Comparison of ENCODE assay signal across 1 cellular context in the genomic region with DNA sequence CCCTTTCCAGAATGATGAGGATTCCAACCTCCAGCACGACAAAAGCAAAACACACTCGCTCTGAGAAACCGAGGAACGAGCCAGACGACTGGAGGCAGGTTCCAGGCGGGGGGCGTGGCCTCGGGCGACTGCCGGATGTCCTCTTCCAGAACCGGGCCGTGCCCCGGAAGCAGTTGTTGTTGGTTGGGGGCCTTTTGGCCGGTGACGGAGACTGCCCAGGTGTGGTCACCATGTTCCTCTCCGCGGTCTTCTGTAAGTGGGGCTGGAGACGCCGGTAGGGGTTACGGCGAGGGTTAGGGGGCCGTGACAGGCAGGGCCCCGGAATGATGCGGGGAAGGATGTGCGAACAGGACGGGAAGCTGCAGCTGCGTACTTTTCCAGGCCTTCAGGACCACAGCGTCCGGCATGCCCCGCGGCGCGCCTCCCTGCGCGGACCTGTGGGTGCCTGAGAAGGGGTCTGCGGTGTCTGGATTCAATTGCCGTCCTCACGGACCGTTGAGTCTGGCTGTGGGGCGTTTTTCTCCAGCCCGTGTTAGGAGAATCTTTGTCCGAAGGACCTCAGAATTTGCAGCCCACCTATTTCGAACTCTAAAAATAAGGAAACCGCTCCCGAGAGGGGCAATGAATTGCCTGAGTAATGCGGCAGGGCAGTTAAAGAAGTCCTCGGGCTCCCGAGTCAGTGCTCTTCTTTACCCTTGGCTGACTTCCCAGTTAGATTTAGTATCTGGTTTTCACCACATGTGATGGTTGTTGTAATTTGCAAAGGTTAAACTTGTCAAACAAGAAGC.
A peak's percentile ranks its signal among the peaks of the same experiment; 100 is the strongest.
TF ChIP-seq lines count a peak whose summit lies in the region.

A gene (plus strand): TSS at position 172 of the 788 bp plus-strand sequence. CDS start 59 bp downstream, at position 231.

TF ChIP-seq in HepG2, 621 proteins besides CTCF, POLR2A, EP300 and RAD21 (continued from another document and continues in another):
- TF ChIP-seq, protein P1, sequence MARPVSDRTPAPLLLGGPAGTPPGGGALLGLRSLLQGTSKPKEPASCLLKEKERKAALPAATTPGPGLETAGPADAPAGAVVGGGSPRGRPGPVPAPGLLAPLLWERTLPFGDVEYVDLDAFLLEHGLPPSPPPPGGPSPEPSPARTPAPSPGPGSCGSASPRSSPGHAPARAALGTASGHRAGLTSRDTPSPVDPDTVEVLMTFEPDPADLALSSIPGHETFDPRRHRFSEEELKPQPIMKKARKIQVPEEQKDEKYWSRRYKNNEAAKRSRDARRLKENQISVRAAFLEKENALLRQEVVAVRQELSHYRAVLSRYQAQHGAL (CRISPR knock-in tag; IDR thresholded peaks at IDR 0.05; ENCODE audit: not compliant biosample characterization), result no peak
- TF ChIP-seq ZBTB3 (CRISPR knock-in tag; IDR thresholded peaks at IDR 0.05; ENCODE audit: borderline replicate concordance, low read depth) (no peak), SALL1 (CRISPR knock-in tag; IDR thresholded peaks at IDR 0.05) (peak; percentile 91), ZNF569 (CRISPR knock-in tag; IDR thresholded peaks at IDR 0.05; ENCODE audit: borderline replicate concordance) (peak; percentile 97; the same call in 1 of the 2 replicates), ZFP62 (CRISPR knock-in tag; IDR thresholded peaks at IDR 0.05) (no peak), IRF2 (CRISPR knock-in tag; IDR thresholded peaks at IDR 0.05) (peak; percentile 86), BORCS8-MEF2B (CRISPR knock-in tag; IDR thresholded peaks at IDR 0.05) (peak; percentile 79), ETV5 (CRISPR knock-in tag; IDR thresholded peaks at IDR 0.05; ENCODE audit: borderline replicate concordance) (peak; percentile 75; the same call in 1 of the 2 replicates), MTF2 (CRISPR knock-in tag; IDR thresholded peaks at IDR 0.05; ENCODE audit: borderline replicate concordance) (peak; percentile 83; the same call in 1 of the 2 replicates), NFE2L1 (CRISPR knock-in tag; IDR thresholded peaks at IDR 0.05; ENCODE audit: borderline replicate concordance) (peak; percentile 72; the same call in 1 of the 2 replicates), NRL (CRISPR knock-in tag; IDR thresholded peaks at IDR 0.05; ENCODE audit: borderline replicate concordance) (peak; percentile 99; the same call in 1 of the 2 replicates), ZNF274 (CRISPR knock-in tag; IDR thresholded peaks at IDR 0.05) (peak; percentile 58; the same call in 1 of the 2 replicates), NFATC3 (CRISPR knock-in tag; IDR thresholded peaks at IDR 0.05) (peak; percentile 24; the same call in 1 of the 2 replicates), FOXA1 (IDR thresholded peaks at IDR 0.05) (no peak), FOXA1 (CRISPR knock-in tag; IDR thresholded peaks at IDR 0.05) (peak; percentile 45), ZNF775 (CRISPR knock-in tag; IDR thresholded peaks at IDR 0.05; ENCODE audit: borderline replicate concordance) (no peak; the same call in 1 of the 2 replicates), IKZF1 (IDR thresholded peaks at IDR 0.05) (no peak), POLR2AphosphoS5 (IDR thresholded peaks at IDR 0.05; ENCODE audit: low read depth, low read length) (no peak; the same call in none of the 2 replicates), PHF20 (CRISPR knock-in tag; IDR thresholded peaks at IDR 0.05) (peak; percentile 94), SNRNP70 (IDR thresholded peaks at IDR 0.05; ENCODE audit: low read depth, low read length) (no peak), AGO2 (optimal IDR thresholded peaks at IDR 0.05; ENCODE audit: low read depth, low read length) (peak; percentile 99), GFI1 (CRISPR knock-in tag; IDR thresholded peaks at IDR 0.05; ENCODE audit: borderline replicate concordance) (peak; percentile 66; the same call in 1 of the 2 replicates), ZNF83 (CRISPR knock-in tag; IDR thresholded peaks at IDR 0.05; ENCODE audit: borderline replicate concordance) (peak; percentile 84; the same call in 1 of the 2 replicates), ZNF333 (CRISPR knock-in tag; IDR thresholded peaks at IDR 0.05; ENCODE audit: borderline replicate concordance) (peak; percentile 71), ZBTB38 (CRISPR knock-in tag; IDR thresholded peaks at IDR 0.05) (peak; percentile 64; the same call in 1 of the 2 replicates), IKZF4 (CRISPR knock-in tag; IDR thresholded peaks at IDR 0.05; ENCODE audit: borderline replicate concordance, low read depth, not compliant biosample characterization) (peak; percentile 91), TCF7 (IDR thresholded peaks at IDR 0.05; ENCODE audit: low read depth) (no peak), KLF9 (CRISPR knock-in tag; IDR thresholded peaks at IDR 0.05; ENCODE audit: low read depth) (peak; percentile 97), NFYC (CRISPR knock-in tag; IDR thresholded peaks at IDR 0.05) (peak; percentile 40; the same call in 1 of the 2 replicates), ZNF124 (CRISPR knock-in tag; IDR thresholded peaks at IDR 0.05) (no peak; the same call in 1 of the 2 replicates), ZNF564 (CRISPR knock-in tag; IDR thresholded peaks at IDR 0.05) (0 out of 2 replicates have a peak, but pooled peaks have one; percentile 65), ZNF337 (CRISPR knock-in tag; IDR thresholded peaks at IDR 0.05; ENCODE audit: borderline replicate concordance, low read depth) (0 out of 2 replicates have a peak, but pooled peaks have one; percentile 70), ZBTB20 (CRISPR knock-in tag; IDR thresholded peaks at IDR 0.05; ENCODE audit: borderline replicate concordance, low read depth) (0 out of 2 replicates have a peak, but pooled peaks have one; percentile 49), REPIN1 (CRISPR knock-in tag; IDR thresholded peaks at IDR 0.05; ENCODE audit: borderline replicate concordance, low read depth) (peak; percentile 89), KDM6A (CRISPR knock-in tag; IDR thresholded peaks at IDR 0.05; ENCODE audit: low read depth) (peak; percentile 40; the same call in 1 of the 2 replicates), ZNF20 (CRISPR knock-in tag; IDR thresholded peaks at IDR 0.05) (no peak), TOPORS (CRISPR knock-in tag; IDR thresholded peaks at IDR 0.05) (no peak; the same call in 1 of the 2 replicates), ZNF644 (CRISPR knock-in tag; IDR thresholded peaks at IDR 0.05; ENCODE audit: low read depth) (peak; percentile 68)
- TF ChIP-seq, protein P2, sequence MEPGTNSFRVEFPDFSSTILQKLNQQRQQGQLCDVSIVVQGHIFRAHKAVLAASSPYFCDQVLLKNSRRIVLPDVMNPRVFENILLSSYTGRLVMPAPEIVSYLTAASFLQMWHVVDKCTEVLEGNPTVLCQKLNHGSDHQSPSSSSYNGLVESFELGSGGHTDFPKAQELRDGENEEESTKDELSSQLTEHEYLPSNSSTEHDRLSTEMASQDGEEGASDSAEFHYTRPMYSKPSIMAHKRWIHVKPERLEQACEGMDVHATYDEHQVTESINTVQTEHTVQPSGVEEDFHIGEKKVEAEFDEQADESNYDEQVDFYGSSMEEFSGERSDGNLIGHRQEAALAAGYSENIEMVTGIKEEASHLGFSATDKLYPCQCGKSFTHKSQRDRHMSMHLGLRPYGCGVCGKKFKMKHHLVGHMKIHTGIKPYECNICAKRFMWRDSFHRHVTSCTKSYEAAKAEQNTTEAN (CRISPR knock-in tag; conservative IDR thresholded peaks at IDR 0.05), result peak; percentile 64; the same call in 1 of the 2 replicates
- TF ChIP-seq, protein P3, sequence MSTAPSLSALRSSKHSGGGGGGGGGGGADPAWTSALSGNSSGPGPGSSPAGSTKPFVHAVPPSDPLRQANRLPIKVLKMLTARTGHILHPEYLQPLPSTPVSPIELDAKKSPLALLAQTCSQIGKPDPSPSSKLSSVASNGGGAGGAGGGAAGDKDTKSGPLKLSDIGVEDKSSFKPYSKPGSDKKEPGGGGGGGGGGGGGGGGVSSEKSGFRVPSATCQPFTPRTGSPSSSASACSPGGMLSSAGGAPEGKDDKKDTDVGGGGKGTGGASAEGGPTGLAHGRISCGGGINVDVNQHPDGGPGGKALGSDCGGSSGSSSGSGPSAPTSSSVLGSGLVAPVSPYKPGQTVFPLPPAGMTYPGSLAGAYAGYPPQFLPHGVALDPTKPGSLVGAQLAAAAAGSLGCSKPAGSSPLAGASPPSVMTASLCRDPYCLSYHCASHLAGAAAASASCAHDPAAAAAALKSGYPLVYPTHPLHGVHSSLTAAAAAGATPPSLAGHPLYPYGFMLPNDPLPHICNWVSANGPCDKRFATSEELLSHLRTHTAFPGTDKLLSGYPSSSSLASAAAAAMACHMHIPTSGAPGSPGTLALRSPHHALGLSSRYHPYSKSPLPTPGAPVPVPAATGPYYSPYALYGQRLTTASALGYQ (CRISPR knock-in tag; IDR thresholded peaks at IDR 0.05), result peak; percentile 59
- TF ChIP-seq, protein P4, sequence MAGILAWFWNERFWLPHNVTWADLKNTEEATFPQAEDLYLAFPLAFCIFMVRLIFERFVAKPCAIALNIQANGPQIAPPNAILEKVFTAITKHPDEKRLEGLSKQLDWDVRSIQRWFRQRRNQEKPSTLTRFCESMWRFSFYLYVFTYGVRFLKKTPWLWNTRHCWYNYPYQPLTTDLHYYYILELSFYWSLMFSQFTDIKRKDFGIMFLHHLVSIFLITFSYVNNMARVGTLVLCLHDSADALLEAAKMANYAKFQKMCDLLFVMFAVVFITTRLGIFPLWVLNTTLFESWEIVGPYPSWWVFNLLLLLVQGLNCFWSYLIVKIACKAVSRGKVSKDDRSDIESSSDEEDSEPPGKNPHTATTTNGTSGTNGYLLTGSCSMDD (CRISPR knock-in tag; IDR thresholded peaks at IDR 0.05), result no peak
- TF ChIP-seq, protein P5, sequence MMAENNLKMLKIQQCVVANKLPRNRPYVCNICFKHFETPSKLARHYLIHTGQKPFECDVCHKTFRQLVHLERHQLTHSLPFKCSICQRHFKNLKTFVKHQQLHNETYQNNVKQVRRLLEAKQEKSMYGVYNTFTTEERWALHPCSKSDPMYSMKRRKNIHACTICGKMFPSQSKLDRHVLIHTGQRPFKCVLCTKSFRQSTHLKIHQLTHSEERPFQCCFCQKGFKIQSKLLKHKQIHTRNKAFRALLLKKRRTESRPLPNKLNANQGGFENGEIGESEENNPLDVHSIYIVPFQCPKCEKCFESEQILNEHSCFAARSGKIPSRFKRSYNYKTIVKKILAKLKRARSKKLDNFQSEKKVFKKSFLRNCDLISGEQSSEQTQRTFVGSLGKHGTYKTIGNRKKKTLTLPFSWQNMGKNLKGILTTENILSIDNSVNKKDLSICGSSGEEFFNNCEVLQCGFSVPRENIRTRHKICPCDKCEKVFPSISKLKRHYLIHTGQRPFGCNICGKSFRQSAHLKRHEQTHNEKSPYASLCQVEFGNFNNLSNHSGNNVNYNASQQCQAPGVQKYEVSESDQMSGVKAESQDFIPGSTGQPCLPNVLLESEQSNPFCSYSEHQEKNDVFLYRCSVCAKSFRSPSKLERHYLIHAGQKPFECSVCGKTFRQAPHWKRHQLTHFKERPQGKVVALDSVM (CRISPR knock-in tag; IDR thresholded peaks at IDR 0.05), result 0 out of 2 replicates have a peak, but pooled peaks have one; percentile 25
- TF ChIP-seq, protein P6, sequence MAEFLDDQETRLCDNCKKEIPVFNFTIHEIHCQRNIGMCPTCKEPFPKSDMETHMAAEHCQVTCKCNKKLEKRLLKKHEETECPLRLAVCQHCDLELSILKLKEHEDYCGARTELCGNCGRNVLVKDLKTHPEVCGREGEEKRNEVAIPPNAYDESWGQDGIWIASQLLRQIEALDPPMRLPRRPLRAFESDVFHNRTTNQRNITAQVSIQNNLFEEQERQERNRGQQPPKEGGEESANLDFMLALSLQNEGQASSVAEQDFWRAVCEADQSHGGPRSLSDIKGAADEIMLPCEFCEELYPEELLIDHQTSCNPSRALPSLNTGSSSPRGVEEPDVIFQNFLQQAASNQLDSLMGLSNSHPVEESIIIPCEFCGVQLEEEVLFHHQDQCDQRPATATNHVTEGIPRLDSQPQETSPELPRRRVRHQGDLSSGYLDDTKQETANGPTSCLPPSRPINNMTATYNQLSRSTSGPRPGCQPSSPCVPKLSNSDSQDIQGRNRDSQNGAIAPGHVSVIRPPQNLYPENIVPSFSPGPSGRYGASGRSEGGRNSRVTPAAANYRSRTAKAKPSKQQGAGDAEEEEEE (CRISPR knock-in tag; IDR thresholded peaks at IDR 0.05; ENCODE audit: borderline replicate concordance), result no peak
- TF ChIP-seq, protein P7, sequence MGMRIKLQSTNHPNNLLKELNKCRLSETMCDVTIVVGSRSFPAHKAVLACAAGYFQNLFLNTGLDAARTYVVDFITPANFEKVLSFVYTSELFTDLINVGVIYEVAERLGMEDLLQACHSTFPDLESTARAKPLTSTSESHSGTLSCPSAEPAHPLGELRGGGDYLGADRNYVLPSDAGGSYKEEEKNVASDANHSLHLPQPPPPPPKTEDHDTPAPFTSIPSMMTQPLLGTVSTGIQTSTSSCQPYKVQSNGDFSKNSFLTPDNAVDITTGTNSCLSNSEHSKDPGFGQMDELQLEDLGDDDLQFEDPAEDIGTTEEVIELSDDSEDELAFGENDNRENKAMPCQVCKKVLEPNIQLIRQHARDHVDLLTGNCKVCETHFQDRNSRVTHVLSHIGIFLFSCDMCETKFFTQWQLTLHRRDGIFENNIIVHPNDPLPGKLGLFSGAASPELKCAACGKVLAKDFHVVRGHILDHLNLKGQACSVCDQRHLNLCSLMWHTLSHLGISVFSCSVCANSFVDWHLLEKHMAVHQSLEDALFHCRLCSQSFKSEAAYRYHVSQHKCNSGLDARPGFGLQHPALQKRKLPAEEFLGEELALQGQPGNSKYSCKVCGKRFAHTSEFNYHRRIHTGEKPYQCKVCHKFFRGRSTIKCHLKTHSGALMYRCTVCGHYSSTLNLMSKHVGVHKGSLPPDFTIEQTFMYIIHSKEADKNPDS (CRISPR knock-in tag; IDR thresholded peaks at IDR 0.05), result peak; percentile 85; the same call in 1 of the 2 replicates
- TF ChIP-seq, protein P8, sequence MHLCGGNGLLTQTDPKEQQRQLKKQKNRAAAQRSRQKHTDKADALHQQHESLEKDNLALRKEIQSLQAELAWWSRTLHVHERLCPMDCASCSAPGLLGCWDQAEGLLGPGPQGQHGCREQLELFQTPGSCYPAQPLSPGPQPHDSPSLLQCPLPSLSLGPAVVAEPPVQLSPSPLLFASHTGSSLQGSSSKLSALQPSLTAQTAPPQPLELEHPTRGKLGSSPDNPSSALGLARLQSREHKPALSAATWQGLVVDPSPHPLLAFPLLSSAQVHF (CRISPR knock-in tag; IDR thresholded peaks at IDR 0.05), result no peak
- TF ChIP-seq, protein P9, sequence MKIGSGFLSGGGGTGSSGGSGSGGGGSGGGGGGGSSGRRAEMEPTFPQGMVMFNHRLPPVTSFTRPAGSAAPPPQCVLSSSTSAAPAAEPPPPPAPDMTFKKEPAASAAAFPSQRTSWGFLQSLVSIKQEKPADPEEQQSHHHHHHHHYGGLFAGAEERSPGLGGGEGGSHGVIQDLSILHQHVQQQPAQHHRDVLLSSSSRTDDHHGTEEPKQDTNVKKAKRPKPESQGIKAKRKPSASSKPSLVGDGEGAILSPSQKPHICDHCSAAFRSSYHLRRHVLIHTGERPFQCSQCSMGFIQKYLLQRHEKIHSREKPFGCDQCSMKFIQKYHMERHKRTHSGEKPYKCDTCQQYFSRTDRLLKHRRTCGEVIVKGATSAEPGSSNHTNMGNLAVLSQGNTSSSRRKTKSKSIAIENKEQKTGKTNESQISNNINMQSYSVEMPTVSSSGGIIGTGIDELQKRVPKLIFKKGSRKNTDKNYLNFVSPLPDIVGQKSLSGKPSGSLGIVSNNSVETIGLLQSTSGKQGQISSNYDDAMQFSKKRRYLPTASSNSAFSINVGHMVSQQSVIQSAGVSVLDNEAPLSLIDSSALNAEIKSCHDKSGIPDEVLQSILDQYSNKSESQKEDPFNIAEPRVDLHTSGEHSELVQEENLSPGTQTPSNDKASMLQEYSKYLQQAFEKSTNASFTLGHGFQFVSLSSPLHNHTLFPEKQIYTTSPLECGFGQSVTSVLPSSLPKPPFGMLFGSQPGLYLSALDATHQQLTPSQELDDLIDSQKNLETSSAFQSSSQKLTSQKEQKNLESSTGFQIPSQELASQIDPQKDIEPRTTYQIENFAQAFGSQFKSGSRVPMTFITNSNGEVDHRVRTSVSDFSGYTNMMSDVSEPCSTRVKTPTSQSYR (CRISPR knock-in tag; IDR thresholded peaks at IDR 0.05; ENCODE audit: borderline replicate concordance), result peak; percentile 56; the same call in 1 of the 2 replicates
